ENCODE assay signal across 1 cellular context in genomic region chr10:87818505-87819273, GRCh38.
TF ChIP-seq lines count a peak whose summit lies in the region.

No MANE protein-coding gene starts in this region.

TF ChIP-seq in HepG2, 621 proteins besides CTCF, POLR2A, EP300 and RAD21:
- TF ChIP-seq CCDC6 (CRISPR knock-in tag; IDR thresholded peaks at IDR 0.05) (peak; percentile 67), ZNF263 (CRISPR knock-in tag; IDR thresholded peaks at IDR 0.05) (peak; percentile 6; the same call in 1 of the 2 replicates), ZNF761 (CRISPR knock-in tag; conservative IDR thresholded peaks at IDR 0.05) (peak; percentile 15; the same call in 1 of the 2 replicates), STAG1 (CRISPR knock-in tag; IDR thresholded peaks at IDR 0.05) (peak; percentile 25; the same call in 1 of the 2 replicates), HMGXB4 (CRISPR knock-in tag; IDR thresholded peaks at IDR 0.05; ENCODE audit: borderline replicate concordance in 1 of 2, low read depth in 1 of 2) (no peak), ZNF441 (CRISPR knock-in tag; IDR thresholded peaks at IDR 0.05; ENCODE audit: borderline replicate concordance) (0 out of 2 replicates have a peak, but pooled peaks have one; percentile 23), GABPA (IDR thresholded peaks at IDR 0.05; ENCODE audit: low read depth, low read length) (no peak), GABPA (CRISPR knock-in tag; IDR thresholded peaks at IDR 0.05; ENCODE audit: low read depth) (peak; percentile 17; the same call in 1 of the 2 replicates), ZNF564 (CRISPR knock-in tag; IDR thresholded peaks at IDR 0.05) (0 out of 2 replicates have a peak, but pooled peaks have one; percentile 36), SIN3A (IDR thresholded peaks at IDR 0.05; ENCODE audit: borderline replicate concordance, low read depth, low read length) (0 out of 2 replicates have a peak, but pooled peaks have one; percentile 17), ARID4A (CRISPR knock-in tag; IDR thresholded peaks at IDR 0.05; ENCODE audit: borderline replicate concordance) (0 out of 2 replicates have a peak, but pooled peaks have one; percentile 51), ZFP91 (CRISPR knock-in tag; IDR thresholded peaks at IDR 0.05; ENCODE audit: borderline replicate concordance) (peak; percentile 4), ZNF770 (CRISPR knock-in tag; IDR thresholded peaks at IDR 0.05) (peak; percentile 70; the same call in 1 of the 2 replicates), ZMYM3 (CRISPR knock-in tag; IDR thresholded peaks at IDR 0.05) (peak; percentile 54), KLF9 (CRISPR knock-in tag; IDR thresholded peaks at IDR 0.05; ENCODE audit: low read depth) (no peak), EEA1 (CRISPR knock-in tag; IDR thresholded peaks at IDR 0.05; ENCODE audit: borderline replicate concordance) (peak; percentile 26; the same call in 1 of the 2 replicates), ZNF607 (CRISPR knock-in tag; IDR thresholded peaks at IDR 0.05; ENCODE audit: borderline replicate concordance) (0 out of 2 replicates have a peak, but pooled peaks have one; percentile 22), ZNF589 (CRISPR knock-in tag; conservative IDR thresholded peaks at IDR 0.05) (peak; percentile 49; the same call in 1 of the 2 replicates), NONO (IDR thresholded peaks at IDR 0.05) (no peak), NONO (CRISPR knock-in tag; conservative IDR thresholded peaks at IDR 0.05) (peak; percentile 53; the same call in 1 of the 2 replicates), ELF3 (CRISPR knock-in tag; IDR thresholded peaks at IDR 0.05) (0 out of 2 replicates have a peak, but pooled peaks have one; percentile 13), TFAP4 (IDR thresholded peaks at IDR 0.05; ENCODE audit: borderline replicate concordance, low read depth) (no peak), THAP9 (CRISPR knock-in tag; IDR thresholded peaks at IDR 0.05; ENCODE audit: borderline replicate concordance) (no peak), SP2 (CRISPR knock-in tag; IDR thresholded peaks at IDR 0.05) (peak; percentile 29; the same call in 1 of the 2 replicates), MYPOP (CRISPR knock-in tag; IDR thresholded peaks at IDR 0.05) (peak; percentile 68; the same call in 1 of the 2 replicates), ZFP36L1 (CRISPR knock-in tag; IDR thresholded peaks at IDR 0.05) (no peak), ZEB1 (IDR thresholded peaks at IDR 0.05; ENCODE audit: insufficient replicate concordance, low read depth) (peak; percentile 1), ZNF878 (CRISPR knock-in tag; IDR thresholded peaks at IDR 0.05) (peak; percentile 68; the same call in 1 of the 2 replicates), THAP7 (CRISPR knock-in tag; IDR thresholded peaks at IDR 0.05) (0 out of 2 replicates have a peak, but pooled peaks have one; percentile 67), ZNF460 (CRISPR knock-in tag; IDR thresholded peaks at IDR 0.05; ENCODE audit: borderline replicate concordance) (no peak), ATF5 (CRISPR knock-in tag; IDR thresholded peaks at IDR 0.05; ENCODE audit: low read depth) (0 out of 2 replicates have a peak, but pooled peaks have one; percentile 18), EHMT2 (IDR thresholded peaks at IDR 0.05; ENCODE audit: borderline replicate concordance, low read depth, low read length) (no peak), ZSCAN22 (CRISPR knock-in tag; IDR thresholded peaks at IDR 0.05) (0 out of 2 replicates have a peak, but pooled peaks have one; percentile 28), HNF1B (CRISPR knock-in tag; IDR thresholded peaks at IDR 0.05) (peak; percentile 57), GFI1 (CRISPR knock-in tag; IDR thresholded peaks at IDR 0.05; ENCODE audit: borderline replicate concordance) (0 out of 2 replicates have a peak, but pooled peaks have one; percentile 2), ATF4 (CRISPR knock-in tag; IDR thresholded peaks at IDR 0.05) (peak in 1 of 2 experiments; percentile 19; a peak in 1 of 4 replicates), SP5 (CRISPR knock-in tag; IDR thresholded peaks at IDR 0.05; ENCODE audit: borderline replicate concordance, low read depth) (no peak), SOX6 (IDR thresholded peaks at IDR 0.05) (no peak), SOX6 (CRISPR knock-in tag; IDR thresholded peaks at IDR 0.05) (0 out of 2 replicates have a peak, but pooled peaks have one; percentile 1), ZNF501 (CRISPR knock-in tag; IDR thresholded peaks at IDR 0.05) (0 out of 2 replicates have a peak, but pooled peaks have one; percentile 17)
TF ChIP-seq in HepG2: peak in this region for 29.
